8 cellular contexts compared by ENCODE assay signal in genomic region chr5:892390-893136, GRCh38. TPM values are rescaled to one million over a fixed set of nuclear protein-coding genes. Genes with fewer than 3 reads are reported as not detected.
A peak's percentile ranks its signal among the peaks of the same experiment; 100 is the strongest.
DNase-seq lines count a peak whose midpoint lies in the region; ATAC-seq and TF ChIP-seq lines count a peak whose summit lies in the region.

Gene BRD9, minus strand, starts transcription at chr5:892801. Its CDS starts 144 bp downstream, at chr5:892657.
Gene TRIP13, plus strand, starts transcription at chr5:892884. Its CDS starts 115 bp downstream, at chr5:892999.

- under 1% methylated on average over 91 of the region's 91 CpGs for WGBS in right cardiac atrium
- WGBS in aorta, 2 donors = 0 to 1% methylated on average over 51 to 91 of the region's 91 CpGs

- H3K27me3 ChIP-seq in right cardiac atrium (ENCODE audit: control insufficient read depth, insufficient read depth) (no peaks in the 10 kb centered on the region), rectal smooth muscle tissue (ENCODE audit: control insufficient read depth, insufficient read depth, low read length) (no peaks in the 10 kb centered on the region), aorta (ENCODE audit: control insufficient read depth in 1 of 2, insufficient read depth in 2 of 2, low read length in 1 of 2) (no peaks in the 10 kb centered on the region)

- DNase-seq in HFFc6 (peak; percentile 56), NB4 (ENCODE audit: low read depth) (peak; percentile 92), right cardiac atrium (peak; percentile 87 to 95 (median 94)), aorta (peak; percentile 89 to 95)

- H3K9ac ChIP-seq in rectal smooth muscle tissue (ENCODE audit: low read length) = peak within 1 kb of the TSS; percentile 34

- peaks cover 6% of the 10 kb centered on the region for H3K4me1 ChIP-seq in right cardiac atrium (ENCODE audit: control insufficient read depth, insufficient read depth, low read length)
- H3K4me1 ChIP-seq in rectal smooth muscle tissue (ENCODE audit: control insufficient read depth, insufficient read depth, low read length) = peaks cover 5% of the 10 kb centered on the region
- H3K4me1 ChIP-seq in aorta (ENCODE audit: control insufficient read depth in 1 of 2, insufficient read depth in 2 of 2, low read length in 2 of 2) = no peaks in the 10 kb centered on the region

- peaks cover 2% of the 10 kb centered on the region; the same call in 1 of the 2 replicates for H3K27me3 Mint-ChIP-seq in HFFc6 (ENCODE audit: insufficient read depth)

- H3K4me3 Mint-ChIP-seq in HFFc6 = peak within 1 kb of the TSS; percentile 91

- H3K36me3 Mint-ChIP-seq in HFFc6 (ENCODE audit: low read depth) = peaks cover 25% of the 10 kb centered on the region

- H3K27ac Mint-ChIP-seq in HFFc6 = peak within 1 kb of the TSS; percentile 95

- no peaks in the 10 kb centered on the region for H3K9me3 ChIP-seq in right cardiac atrium (ENCODE audit: control insufficient read depth, low read length)
- H3K9me3 ChIP-seq in aorta (ENCODE audit: control insufficient read depth, low read length) = no peaks in the 10 kb centered on the region

- H3K27ac ChIP-seq in angular gyrus (ENCODE audit: low read depth, low read length) (peak within 1 kb of the TSS; percentile 83), right cardiac atrium (ENCODE audit: low read length) (peak within 1 kb of the TSS; percentile 54), rectal smooth muscle tissue (ENCODE audit: low read depth, low read length) (peak within 1 kb of the TSS; percentile 75), aorta (ENCODE audit: low read depth in 1 of 2, low read length in 2 of 2) (peak within 1 kb of the TSS; percentile 41 to 43)

- H3K9me3 Mint-ChIP-seq in HFFc6 = no peaks in the 10 kb centered on the region

- 0 out of 3 replicates have a peak, but pooled peaks have one; percentile 5 for TF ChIP-seq CTCF in GM12872 (IDR thresholded peaks at IDR 0.05; ENCODE audit: insufficient read depth, low read depth, low read length)
- peak; percentile 21; the same call in 1 of the 2 replicates for TF ChIP-seq CTCF in HFFc6 (IDR thresholded peaks at IDR 0.05)
- no peak for TF ChIP-seq CTCF in NB4 (IDR thresholded peaks at IDR 0.05; ENCODE audit: low read depth, low read length)

- H3K4me3 ChIP-seq in NB4 (ENCODE audit: low read depth, low read length) (peak within 1 kb of the TSS; percentile 93), right cardiac atrium (ENCODE audit: low read length) (peak within 1 kb of the TSS; percentile 80), rectal smooth muscle tissue (ENCODE audit: low read length) (peak within 1 kb of the TSS; percentile 85), aorta (ENCODE audit: low read length in 2 of 2) (peak within 1 kb of the TSS; percentile 55 to 63)

- TF ChIP-seq POLR2A in NB4 (IDR thresholded peaks at IDR 0.05; ENCODE audit: extremely low read depth, insufficient read length) = peak; percentile 92

- peaks cover 18% of the 10 kb centered on the region for H3K4me1 Mint-ChIP-seq in HFFc6 (ENCODE audit: low read depth)

- peak; percentile 94 to 96 for ATAC-seq in right cardiac atrium
- peak; percentile 94 for ATAC-seq in aorta (ENCODE audit: low FRiP score)

- H3K36me3 ChIP-seq in rectal smooth muscle tissue (ENCODE audit: control insufficient read depth, insufficient read depth, low read length) (peaks cover 13% of the 10 kb centered on the region), aorta (ENCODE audit: control insufficient read depth in 1 of 2, insufficient read depth in 2 of 2, low read length in 1 of 2) (no peaks in the 10 kb centered on the region)

- intact Hi-C loops in T-helper 1 cell treated with Interleukin-12 subunit alpha and Interleukin-12 subunit beta and Interleukin-4 antibody, amounts not matched to agents 30 ng/mL and 1 ng/mL, for 36 hours (cut with micrococcal nuclease) = loop anchor here (1.0 to 10.0 kb wide), 5 partner anchors 108 to 908 kb away; partner anchors contain the start of genes CEP72, NDUFS6 and ZDHHC11B
- intact Hi-C loops in right cardiac atrium (cut with DNase I) = no loop called here
- intact Hi-C loops in aorta (cut with DNase I) = loop anchor here in 1 of 2 donors (5.0 to 10.0 kb wide), 3 partner anchors 280 to 452 kb away; partner anchors contain the start of genes CEP72, CLPTM1L and EXOC3

RNA-seq across cellular contexts. Expression of gene BRD9, which starts in this region (rescaled TPM):
- total RNA-seq in HFFc6 (2021; fragmentation: NEBNext Ultra II Directional; extraction: Animal tissue kit (Norgen Biotek cat#: 25700)) = 10 to 100 TPM; 28.0 to 31.5 (median 31.0) TPM
- total RNA-seq in T-helper 1 cell treated with Interleukin-12 subunit alpha and Interleukin-12 subunit beta and Interleukin-4 antibody, amounts not matched to agents 30 ng/mL and 1 ng/mL, for 36 hours = 62.8 and 64.3 TPM in 2 replicates
- total RNA-seq in right cardiac atrium (10 to 100 TPM; 25.1 to 41.3 (median 34.0) TPM), aorta (10 to 100 TPM; 38.2 to 39.7 TPM)
- polyA plus RNA-seq in right cardiac atrium (17.1 TPM), aorta (10 to 100 TPM; 12.5 to 36.4 TPM)

RNA-seq across cellular contexts. Expression of gene TRIP13, which starts in this region (rescaled TPM):
- 10 to 100 TPM; 16.5 to 40.4 (median 35.8) TPM for total RNA-seq in HFFc6 (2021; fragmentation: NEBNext Ultra II Directional; extraction: Animal tissue kit (Norgen Biotek cat#: 25700))
- 20.8 and 24.1 TPM in 2 replicates for total RNA-seq in T-helper 1 cell treated with Interleukin-12 subunit alpha and Interleukin-12 subunit beta and Interleukin-4 antibody, amounts not matched to agents 30 ng/mL and 1 ng/mL, for 36 hours
- total RNA-seq in right cardiac atrium (under 1 TPM; 0.25 to 0.94 (median 0.58) TPM), aorta (1 to 10 TPM in 1 of 2 donors, under 1 TPM in 1; 0.84 to 1.3 TPM)
- polyA plus RNA-seq in right cardiac atrium (0.27 TPM), aorta (1 to 10 TPM in 1 of 2 donors, under 1 TPM in 1; 0.28 to 1.3 TPM)

Comparison
In these comparisons a context has a peak if more than half of its experiments do, and no peak if none do; other contexts are left out.
1. Peak in every context shown above with its lines: DNase-seq, ATAC-seq, H3K4me3 ChIP-seq and H3K27ac ChIP-seq.